In genomic region chr6:14862845-14863244, GRCh38 we compare ENCODE assay signal across 15 cellular contexts.
A peak's percentile ranks its signal among the peaks of the same experiment; 100 is the strongest.
DNase-seq lines count a peak whose midpoint lies in the region; ATAC-seq and TF ChIP-seq lines count a peak whose summit lies in the region.
"Had no signal": no experiment of that assay in that cellular context is flagged by ENCODE, and none has a peak within 500 bp of the region (broad histone marks: within the 10 kb centered on the region; RNA-seq: fewer than 3 reads in every experiment).

No MANE protein-coding gene starts in this region.

- TF ChIP-seq CTCF in GM23338 (conservative IDR thresholded peaks at IDR 0.05; ENCODE audit: low read depth in 2 of 2) (no peak), neutrophil (IDR thresholded peaks at IDR 0.05) (no peak), breast epithelium (IDR thresholded peaks at IDR 0.05) (no peak)
- TF ChIP-seq CTCF in CD4-positive, alpha-beta T cell (IDR thresholded peaks at IDR 0.05): no peak

- no peaks in the 10 kb centered on the region for H3K9me2 ChIP-seq in GM23338 (ENCODE audit: insufficient read depth)

- H3K27me3 ChIP-seq in BLaER1: no peaks in the 10 kb centered on the region
- no peaks in the 10 kb centered on the region for H3K27me3 ChIP-seq in GM23338 (ENCODE audit: insufficient read depth)
- no peaks in the 10 kb centered on the region for H3K27me3 ChIP-seq in neutrophil
- no peaks in the 10 kb centered on the region for H3K27me3 ChIP-seq in CD4-positive, alpha-beta T cell (ENCODE audit: control insufficient read depth, insufficient read depth, low read length)
- no peaks in the 10 kb centered on the region for H3K27me3 ChIP-seq in breast epithelium

- peaks cover 2% of the 10 kb centered on the region; the same call in 2 of the 3 replicates for H3K36me3 Mint-ChIP-seq in GM23338 (ENCODE audit: low read depth)
- no peaks in the 10 kb centered on the region for H3K36me3 Mint-ChIP-seq in CD4-positive, alpha-beta T cell (ENCODE audit: low read depth)
- H3K36me3 Mint-ChIP-seq: CD8-positive, alpha-beta T cell had no signal

- H3K9me3 ChIP-seq in BLaER1 (no peaks in the 10 kb centered on the region), neutrophil (no peaks in the 10 kb centered on the region), breast epithelium (no peaks in the 10 kb centered on the region)
- no peaks in the 10 kb centered on the region for H3K9me3 ChIP-seq in CD4-positive, alpha-beta T cell (ENCODE audit: control insufficient read depth, low read length)

- DNase-seq in GM23338 (ENCODE audit: low spot score) (no peak), cerebellar cortex (ENCODE audit: low spot score) (peak; percentile 44), HEK293T (ENCODE audit: extremely low spot score) (no peak), breast epithelium (ENCODE audit: low spot score in 2 of 2) (no peak)
- DNase-seq in CD4-positive, alpha-beta T cell: no peak
- DNase-seq: ACHN; CD8-positive, alpha-beta T cell; COR-L47; DND-41; GF-D8; HCEC 1CT; KG1 had no signal

- H3K9me3 Mint-ChIP-seq in GM23338: no peaks in the 10 kb centered on the region
- H3K9me3 Mint-ChIP-seq in CD4-positive, alpha-beta T cell: no peaks in the 10 kb centered on the region
- H3K9me3 Mint-ChIP-seq: CD8-positive, alpha-beta T cell had no signal

- H3K27ac ChIP-seq in BLaER1: no peak overlapping the region
- H3K27ac ChIP-seq in GM23338 (ENCODE audit: low read depth): peak overlapping the region; percentile 48; the same call in 1 of the 2 replicates
- H3K27ac ChIP-seq in neutrophil: peak overlapping the region; percentile 89
- H3K27ac ChIP-seq in CD4-positive, alpha-beta T cell (ENCODE audit: low read depth, low read length): no peak overlapping the region
- no peak overlapping the region for H3K27ac ChIP-seq in breast epithelium
- H3K27ac ChIP-seq: C4-2B had no signal

- H3K4me3 Mint-ChIP-seq in GM23338: no peak overlapping the region
- H3K4me3 Mint-ChIP-seq in CD4-positive, alpha-beta T cell: no peak overlapping the region
- H3K4me3 Mint-ChIP-seq: CD8-positive, alpha-beta T cell had no signal

- H3K27ac Mint-ChIP-seq in GM23338: no peak overlapping the region
- H3K27ac Mint-ChIP-seq in CD4-positive, alpha-beta T cell: no peak overlapping the region
- H3K27ac Mint-ChIP-seq: CD8-positive, alpha-beta T cell had no signal

- peak overlapping the region; percentile 72 for H3K4me2 ChIP-seq in BLaER1
- H3K4me2 ChIP-seq in GM23338: no peak overlapping the region

- TF ChIP-seq POLR2A in breast epithelium (IDR thresholded peaks at IDR 0.05): no peak

- H3K9ac ChIP-seq in BLaER1: 0 out of 2 replicates have a peak overlapping the region, but pooled peaks have one; percentile 55

- H3F3A ChIP-seq in GM23338 (replicated peaks; ENCODE audit: low read depth): 0 out of 2 replicates have a peak, but pooled peaks cover 5% of the 10 kb centered on the region

- no peak overlapping the region for H2AFZ ChIP-seq in GM23338

- peaks cover 5% of the 10 kb centered on the region for H3K27me3 Mint-ChIP-seq in GM23338 (ENCODE audit: insufficient read depth, low read depth, poor library complexity)
- no peaks in the 10 kb centered on the region for H3K27me3 Mint-ChIP-seq in CD4-positive, alpha-beta T cell

- H4K20me1 ChIP-seq in BLaER1 (no peaks in the 10 kb centered on the region), GM23338 (replicated peaks; ENCODE audit: insufficient read depth) (no peaks in the 10 kb centered on the region)

- no peaks in the 10 kb centered on the region for H3K79me2 ChIP-seq in GM23338 (replicated peaks; ENCODE audit: insufficient read depth)

- peaks cover 34% of the 10 kb centered on the region for H3K4me1 Mint-ChIP-seq in GM23338
- H3K4me1 Mint-ChIP-seq in CD4-positive, alpha-beta T cell (ENCODE audit: low read depth): peaks cover 11% of the 10 kb centered on the region

- intact Hi-C loops in CD4-positive, alpha-beta T cell (cut with DNase I, micrococcal nuclease): no loop called here
- intact Hi-C loops in breast epithelium (cut with DNase I; ENCODE audit: low total_unique reads): no loop called here

- H3K4me1 ChIP-seq in BLaER1: peaks cover 70% of the 10 kb centered on the region
- peaks cover 28% of the 10 kb centered on the region for H3K4me1 ChIP-seq in GM23338 (ENCODE audit: insufficient read depth)
- H3K4me1 ChIP-seq in neutrophil (ENCODE audit: control insufficient read depth in 1 of 2, insufficient read depth in 1 of 2, low read depth in 1 of 2, low read length in 1 of 2): peaks cover 49 to 68% of the 10 kb centered on the region in 2 experiments
- no peaks in the 10 kb centered on the region for H3K4me1 ChIP-seq in breast epithelium

- no peaks in the 10 kb centered on the region for H3K36me3 ChIP-seq in BLaER1
- H3K36me3 ChIP-seq in GM23338 (ENCODE audit: insufficient read depth): no peaks in the 10 kb centered on the region
- H3K36me3 ChIP-seq in neutrophil: no peaks in the 10 kb centered on the region
- no peaks in the 10 kb centered on the region for H3K36me3 ChIP-seq in breast epithelium

- POLR2A ChIA-PET in HEK293T (lab: Yijun Ruan, JAX): no interaction called here
- POLR2A ChIA-PET in CD4-positive, alpha-beta T cell (lab: Charles Lee): no interaction called here

- CTCF ChIA-PET in HEK293T (lab: Yijun Ruan, JAX): interaction anchor here (0.6 kb wide), 1 partner anchor 500 kb away, joined by 3 read pairs; no protein-coding TSS in a partner anchor
- CTCF ChIA-PET in CD4-positive, alpha-beta T cell (lab: Charles Lee): no interaction called here

- H3K4me3 ChIP-seq in BLaER1: no peak overlapping the region
- H3K4me3 ChIP-seq in GM23338: no peak overlapping the region
- no peak overlapping the region for H3K4me3 ChIP-seq in neutrophil (ENCODE audit: low read depth in 1 of 2, low read length in 1 of 2)
- H3K4me3 ChIP-seq in breast epithelium: no peak overlapping the region

- ATAC-seq in GM23338: no peak
- no peak for ATAC-seq in CD4-positive, alpha-beta T cell (ENCODE audit: poor library complexity)
- ATAC-seq: CD8-positive, alpha-beta T cell had no signal

TF ChIP-seq in GM23338, 12 proteins besides CTCF, POLR2A, EP300 and RAD21 (continues in another document):
- no peak for TF ChIP-seq EZH2 (IDR thresholded peaks at IDR 0.05; ENCODE audit: low read depth, unreplicated experiment)
- TF ChIP-seq ETS1 (IDR thresholded peaks at IDR 0.05): no peak
- TF ChIP-seq STAT1 (IDR thresholded peaks at IDR 0.05; ENCODE audit: unreplicated experiment): no peak

TF ChIP-seq in HEK293T, 16 proteins besides CTCF, POLR2A, EP300 and RAD21:
- TF ChIP-seq CTBP1 (IDR thresholded peaks at IDR 0.05; ENCODE audit: borderline replicate concordance) (no peak), ELF4 (IDR thresholded peaks at IDR 0.05) (no peak), ARNT (IDR thresholded peaks at IDR 0.05) (no peak), FOXK2 (IDR thresholded peaks at IDR 0.05) (no peak), SUZ12 (IDR thresholded peaks at IDR 0.05) (no peak), TARDBP (IDR thresholded peaks at IDR 0.05) (no peak)

Comparison
In these comparisons a context has a peak if more than half of its experiments do, and no peak if none do; other contexts are left out.
1. H3K27ac ChIP-seq: peak in GM23338 (single experiment) and neutrophil (single experiment); none in BLaER1 (single experiment), CD4-positive, alpha-beta T cell (single experiment) and breast epithelium (0 of 2).